Comparison of ENCODE assay signal across 11 cellular contexts in genomic region chr3:124832782-124833709, GRCh38. TPM values are rescaled to one million over a fixed set of nuclear protein-coding genes. Genes with fewer than 3 reads are reported as not detected.
DNase-seq lines count a peak whose midpoint lies in the region; ATAC-seq, FAIRE-seq and TF ChIP-seq lines count a peak whose summit lies in the region.
"Had no signal": no experiment of that assay in that cellular context is flagged by ENCODE, and none has a peak within 500 bp of the region (broad histone marks: within the 10 kb centered on the region; RNA-seq: fewer than 3 reads in every experiment).

No MANE protein-coding gene starts in this region.

- no peak overlapping the region for H2AK5ac ChIP-seq in trophoblast cell (ENCODE audit: low read length)

- H4K91ac ChIP-seq in trophoblast cell (ENCODE audit: low read depth, low read length) = peak overlapping the region; percentile 87

- no peak overlapping the region for H2BK5ac ChIP-seq in trophoblast cell (ENCODE audit: low read depth, low read length, poor library complexity)

- peak overlapping the region; percentile 16 for H3K14ac ChIP-seq in trophoblast cell (ENCODE audit: low read length)

- no peak for TF ChIP-seq CTCF in fibroblast of lung (conservative IDR thresholded peaks at IDR 0.05 in 1 of 2, IDR thresholded peaks at IDR 0.05 in 1 of 2; ENCODE audit: low read depth in 1 of 2, low read length in 2 of 2)

- no peak for ATAC-seq in GM21717 (IDR thresholded peaks at IDR 0.05; ENCODE audit: unreplicated experiment)

- peaks cover 46% of the 10 kb centered on the region for H3K4me1 ChIP-seq in fibroblast of lung (ENCODE audit: control insufficient read depth, extremely low read depth, insufficient read depth, low read length)
- H3K4me1 ChIP-seq in trophoblast cell (ENCODE audit: control insufficient read depth in 1 of 2, insufficient read depth in 2 of 2, low read length in 2 of 2) = peaks cover 36 to 49% of the 10 kb centered on the region in 2 experiments

- no peaks in the 10 kb centered on the region for H4K20me1 ChIP-seq in fibroblast of lung (ENCODE audit: control insufficient read depth, extremely low read depth, insufficient read depth, low read length)

- H3K18ac ChIP-seq in trophoblast cell (ENCODE audit: low read length) = no peak overlapping the region

- no CpG with 5 or more reads among the region's 1 CpG for WGBS in trophoblast cell (ENCODE audit: extremely low coverage, insufficient coverage, insufficient read length)

- no peaks in the 10 kb centered on the region for H3K36me3 ChIP-seq in fibroblast of lung (ENCODE audit: control insufficient read depth, insufficient read depth, low read length)
- peaks cover 11 to 16% of the 10 kb centered on the region in 2 experiments for H3K36me3 ChIP-seq in trophoblast cell (ENCODE audit: control insufficient read depth in 1 of 2, insufficient read depth in 2 of 2, low read length in 2 of 2)
- H3K36me3 ChIP-seq: HAP-1 had no signal

- no peak overlapping the region for H4K8ac ChIP-seq in trophoblast cell (ENCODE audit: low read depth, low read length)

- peak overlapping the region; percentile 86 for H2BK12ac ChIP-seq in trophoblast cell (ENCODE audit: low read length)

- H3K9ac ChIP-seq in fibroblast of lung (ENCODE audit: insufficient read depth, low read length) (peak overlapping the region; percentile 43), trophoblast cell (ENCODE audit: low read length) (no peak overlapping the region)

- H3K4me2 ChIP-seq in fibroblast of lung (ENCODE audit: extremely low read depth, insufficient read depth, low read length) = peak overlapping the region; percentile 51
- H3K4me2 ChIP-seq in trophoblast cell (ENCODE audit: low read length) = no peak overlapping the region

- DNase-seq in AG08396 (ENCODE audit: low spot score) (peak; percentile 58), RCC 7860 (ENCODE audit: low spot score) (peak; percentile 72), fibroblast of lung (ENCODE audit: low read depth in 2 of 2) (peak; percentile 93 to 95), trophoblast cell (peak in 1 of 2 donors; percentile 41), RPMI8226 (no peak)
- no peak for DNase-seq in activated CD4-positive, alpha-beta T cell treated with anti-CD3 and anti-CD28 coated beads for 48 hours
- no peak for DNase-seq in activated CD4-positive, alpha-beta T cell treated with anti-CD3 and anti-CD28 coated beads for 1 hour
- DNase-seq: activated T-cell treated with anti-CD3 and anti-CD28 coated beads for 4 hours; effector CD4-positive, alpha-beta T cell had no signal

- no peak overlapping the region for H4K12ac ChIP-seq in trophoblast cell (ENCODE audit: low read depth, low read length)

- H2BK120ac ChIP-seq in trophoblast cell (ENCODE audit: insufficient read depth, low read length, poor library complexity) = peak overlapping the region; percentile 73

- peak; percentile 88 for FAIRE-seq in RCC 7860 (lab: Jason Lieb, UNC)

- H3K9me3 ChIP-seq in fibroblast of lung (ENCODE audit: control insufficient read depth, insufficient read depth, low read depth, low read length) (no peaks in the 10 kb centered on the region), trophoblast cell (ENCODE audit: insufficient read depth, low read depth, low read length) (no peaks in the 10 kb centered on the region)
- H3K9me3 ChIP-seq: HAP-1 had no signal

- H3K23ac ChIP-seq in trophoblast cell (ENCODE audit: low read length) = no peak overlapping the region

- peak overlapping the region; percentile 71 for H3K4ac ChIP-seq in trophoblast cell (ENCODE audit: low read depth, low read length)

- peaks cover 38% of the 10 kb centered on the region for H3K79me1 ChIP-seq in trophoblast cell (ENCODE audit: low read length)

- H3K79me2 ChIP-seq in fibroblast of lung (ENCODE audit: control insufficient read depth, insufficient read depth, low read length) (no peaks in the 10 kb centered on the region), trophoblast cell (ENCODE audit: control insufficient read depth, insufficient read depth, low read length, poor library complexity) (peaks cover 7% of the 10 kb centered on the region)

- H3K4me3 ChIP-seq in fibroblast of lung (replicated peaks in 1 of 4; ENCODE audit: control extremely low read depth in 1 of 4, insufficient read depth in 1 of 4, low read depth in 3 of 4, low read length in 4 of 4) (no peak overlapping the region), trophoblast cell (ENCODE audit: low read depth, low read length) (no peak overlapping the region)
- H3K4me3 ChIP-seq: HAP-1 had no signal

- H2AFZ ChIP-seq in fibroblast of lung (ENCODE audit: low read length) (no peak overlapping the region), trophoblast cell (ENCODE audit: insufficient read depth, low read length, poor library complexity) (no peak overlapping the region)

- H3K27ac ChIP-seq in fibroblast of lung (ENCODE audit: insufficient read depth, low read length) (peak overlapping the region; percentile 84), trophoblast cell (ENCODE audit: low read depth, low read length) (peak overlapping the region; percentile 95)

- H3K27me3 ChIP-seq in fibroblast of lung (ENCODE audit: control insufficient read depth, insufficient read depth, low read length) (no peaks in the 10 kb centered on the region), trophoblast cell (ENCODE audit: insufficient read depth, low read length) (no peaks in the 10 kb centered on the region)

RNA-seq across cellular contexts. Expression of gene ITGB5, which starts 54.1 kb away (rescaled TPM):
- 135 and 196 TPM in 2 replicates for total RNA-seq in fibroblast of lung
- 99.7 and 121 TPM in 2 replicates for polyA plus RNA-seq in fibroblast of lung
- 148 and 196 TPM in 2 replicates for polyA plus RNA-seq in fibroblast of lung (2012)
- 316 and 374 TPM in 2 replicates for polyA minus RNA-seq in fibroblast of lung (ENCODE audit: low replicate concordance)
- 121 and 127 TPM in 2 replicates for polyA plus RNA-seq in trophoblast cell (2013)

Comparison
In these comparisons a context has a peak if more than half of its experiments do, and no peak if none do; other contexts are left out.
1. DNase-seq: peak in AG08396 (single experiment), RCC 7860 (single experiment) and fibroblast of lung (2 of 2); none in activated CD4-positive, alpha-beta T cell treated with anti-CD3 and anti-CD28 coated beads for 48 hours (single experiment), RPMI8226 (single experiment) and activated CD4-positive, alpha-beta T cell treated with anti-CD3 and anti-CD28 coated beads for 1 hour (single experiment).